7 cellular contexts compared by ENCODE assay signal in the genomic region with DNA sequence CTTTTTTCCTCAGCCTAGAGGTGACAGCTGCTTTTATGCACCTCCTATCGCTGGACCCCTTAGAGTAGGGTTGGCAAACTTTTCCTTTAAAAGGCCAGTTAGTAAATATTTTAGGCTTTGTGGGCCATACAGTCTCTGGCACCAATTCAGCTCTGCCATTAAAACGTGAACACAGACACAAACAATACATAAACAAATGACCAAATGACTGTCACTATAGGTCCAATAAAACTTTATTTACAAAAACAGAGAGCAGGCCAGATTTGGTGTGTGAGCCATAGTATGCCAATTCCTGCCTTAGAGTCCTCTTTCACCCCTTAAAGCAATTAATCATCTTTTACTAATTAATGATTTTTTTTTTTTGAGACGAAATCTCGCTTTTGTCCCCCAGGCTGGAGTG.
"Had no signal": no experiment of that assay in that cellular context is flagged by ENCODE, and none has a peak within 500 bp of the region (broad histone marks: within the 10 kb centered on the region; RNA-seq: fewer than 3 reads in every experiment).

No MANE protein-coding gene starts in this region.

- H3K9ac ChIP-seq: GM23248 had no signal

- ATAC-seq: HCT116 had no signal

- H2AFZ ChIP-seq: GM23248 had no signal

- FAIRE-seq: HTR-8/SVneo had no signal

- H3K4me3 ChIP-seq: GM23248, HAP-1 had no signal

- DNase-seq: GM23248, GOT3, H7, KG1 had no signal

- H3K9me3 ChIP-seq: HAP-1 had no signal

- H3K27ac ChIP-seq: GM23248 had no signal
